8 cellular contexts compared by ENCODE assay signal in the genomic region with DNA sequence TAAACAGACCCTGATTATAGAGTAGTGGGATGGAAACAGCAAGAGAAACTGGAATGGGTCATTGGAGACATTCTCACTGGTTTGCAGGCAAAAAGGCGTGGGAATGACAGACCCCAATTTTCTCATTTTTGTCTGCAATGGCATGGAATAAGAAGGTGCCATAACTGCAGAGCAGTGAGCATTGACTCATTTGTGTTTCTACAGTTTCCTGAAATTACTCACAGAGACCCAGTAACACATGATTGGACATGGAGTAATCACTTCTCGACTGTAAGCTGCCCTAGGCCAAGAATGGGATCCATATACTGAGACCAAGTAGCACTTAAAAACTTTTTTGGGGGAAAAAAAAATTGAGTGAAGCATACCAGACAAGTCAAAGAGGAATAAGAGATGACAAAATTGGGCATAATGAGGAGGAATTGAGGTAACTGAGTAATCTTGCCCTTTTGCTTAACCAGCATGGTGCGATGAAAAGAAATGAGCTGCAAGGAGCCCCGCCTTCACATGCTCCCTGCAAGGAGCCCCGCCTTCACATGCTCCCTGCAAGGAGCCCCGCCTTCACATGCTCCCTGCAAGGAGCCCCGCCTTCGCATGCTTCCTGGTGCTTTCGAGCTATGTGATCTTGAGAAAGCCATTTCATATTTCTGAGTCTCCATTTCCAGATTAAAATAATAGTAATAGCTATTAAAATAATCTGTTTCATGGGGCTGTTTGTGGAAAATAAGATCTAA. TPM values are rescaled to one million over a fixed set of nuclear protein-coding genes. Genes with fewer than 3 reads are reported as not detected.
DNase-seq lines count a peak whose midpoint lies in the region; ATAC-seq and TF ChIP-seq lines count a peak whose summit lies in the region.

No MANE protein-coding gene starts in this region.

- peak overlapping the region; percentile 82 for H3K27ac Mint-ChIP-seq in MCF 10A (ENCODE audit: low read depth, unreplicated experiment)

- H3K4me1 ChIP-seq in ascending aorta = no peaks in the 10 kb centered on the region

- H3K36me3 ChIP-seq in ascending aorta = no peaks in the 10 kb centered on the region

- BruUV-seq in MCF 10A (replicated peaks; lab: Mats Ljungman, UMichigan) = no TSS peak

- TF ChIP-seq CTCF in MCF 10A (IDR thresholded peaks at IDR 0.05; ENCODE audit: unreplicated experiment) (no peak), ascending aorta (IDR thresholded peaks at IDR 0.05) (no peak)

- H3K4me3 ChIP-seq in ascending aorta = no peak overlapping the region

- H3K9me3 Mint-ChIP-seq in MCF 10A (ENCODE audit: unreplicated experiment) = no peaks in the 10 kb centered on the region

- no peaks in the 10 kb centered on the region for H3K27me3 ChIP-seq in ascending aorta

- peak; percentile 34 for ATAC-seq in GM21576 (IDR thresholded peaks at IDR 0.05; ENCODE audit: unreplicated experiment)
- no peak for ATAC-seq in GM19467 (IDR thresholded peaks at IDR 0.05; ENCODE audit: unreplicated experiment)

- POLR2A ChIA-PET in MCF 10A (lab: Yijun Ruan, JAX) = interaction anchor here (0.6 to 4.5 kb wide), 24 partner anchors 10 to 726 kb away, joined by 3 to 72 read pairs (median 4); partner anchors contain the start of gene HEBP2

- peak overlapping the region; percentile 68 for H3K4me3 Mint-ChIP-seq in MCF 10A (ENCODE audit: unreplicated experiment)

- DNase-seq in RPMI7951 (ENCODE audit: low read depth) = peak; percentile 8
- DNase-seq in MCF 10A (ENCODE audit: unreplicated experiment) = peak; percentile 75
- DNase-seq in stimulated activated CD4-positive, alpha-beta T cell treated with anti-CD3 and anti-CD28 coated beads, Interleukin-1b, Interleukin-23, amount 100 ng/mL, for 4 hours (ENCODE audit: low read depth in 2 of 2) = peak; percentile 18 to 35
- no peak for DNase-seq in ascending aorta (ENCODE audit: low spot score in 2 of 2)
- no peak for DNase-seq in 8988T
- DNase-seq in SKM-1 treated with dmso at 0.1 percent for 144 hours (lab: John Stamatoyannopoulos, UW; ENCODE audit: unreplicated experiment) = no peak

- peaks cover 5% of the 10 kb centered on the region for H3K36me3 Mint-ChIP-seq in MCF 10A (ENCODE audit: insufficient read depth, unreplicated experiment)

- intact Hi-C loops in MCF 10A (cut with micrococcal nuclease) (loop anchor here (1.0 to 5.0 kb wide), 2 partner anchors 44 to 52 kb away; no protein-coding TSS in a partner anchor), ascending aorta (cut with DNase I) (no loop called here)

- H3K9me3 ChIP-seq in ascending aorta = no peaks in the 10 kb centered on the region

- no peak overlapping the region for H3K27ac ChIP-seq in ascending aorta

- CTCF ChIA-PET in MCF 10A (lab: Yijun Ruan, JAX) = interaction anchor here (0.6 to 4.1 kb wide), 11 partner anchors 10 to 510 kb away, joined by 3 to 32 read pairs (median 7); no protein-coding TSS in a partner anchor

- peaks cover 10% of the 10 kb centered on the region for H3K4me1 Mint-ChIP-seq in MCF 10A (ENCODE audit: insufficient read depth, unreplicated experiment)

- no peaks in the 10 kb centered on the region for H3K27me3 Mint-ChIP-seq in MCF 10A (ENCODE audit: insufficient read depth, unreplicated experiment)

RNA-seq across cellular contexts. Expression of gene NHSL1, which starts 44.2 kb away (rescaled TPM):
- total RNA-seq in RPMI7951 (2014; rRNA removed; shearing (Covaris generic)) = 4.0 and 9.1 TPM in 2 replicates
- total RNA-seq in MCF 10A (2022) = 23.9 and 32.1 TPM in 2 replicates
- 10.4 TPM for total RNA-seq in ascending aorta

RNA-seq across cellular contexts. Expression of gene HEBP2, which starts 51.1 kb away (rescaled TPM):
- total RNA-seq in RPMI7951 (2014; rRNA removed; shearing (Covaris generic)) = 24.8 and 37.3 TPM in 2 replicates
- total RNA-seq in MCF 10A (2022) (71.2 and 89.7 TPM in 2 replicates), ascending aorta (63.2 TPM)

Comparison
In these comparisons a context has a peak if more than half of its experiments do, and no peak if none do; other contexts are left out.
1. DNase-seq: peak in RPMI7951 (single experiment), MCF 10A (single experiment) and stimulated activated CD4-positive, alpha-beta T cell treated with anti-CD3 and anti-CD28 coated beads, Interleukin-1b, Interleukin-23, amount 100 ng/mL, for 4 hours (2 of 2); none in ascending aorta (0 of 2), 8988T (single experiment) and SKM-1 treated with dmso at 0.1 percent for 144 hours (single experiment).